In genomic region chr7:6526997-6527378, GRCh38 we compare ENCODE assay signal across 10 cellular contexts. TPM values are rescaled to one million over a fixed set of nuclear protein-coding genes. Genes with fewer than 3 reads are reported as not detected.
DNase-seq lines count a peak whose midpoint lies in the region; ATAC-seq and TF ChIP-seq lines count a peak whose summit lies in the region.
"Had no signal": no experiment of that assay in that cellular context is flagged by ENCODE, and none has a peak within 500 bp of the region (broad histone marks: within the 10 kb centered on the region; RNA-seq: fewer than 3 reads in every experiment).

No MANE protein-coding gene starts in this region.

- ATAC-seq in heart right ventricle (peak in 3 of 8 donors; percentile 5 to 20 (median 11)), HG03520 (IDR thresholded peaks at IDR 0.05; ENCODE audit: unreplicated experiment) (no peak), GM18498 (IDR thresholded peaks at IDR 0.05; ENCODE audit: unreplicated experiment) (no peak)

- 22 to 27% methylated on average over 12 of the region's 12 CpGs for WGBS in heart right ventricle, 2 donors

- H3K4me3 Mint-ChIP-seq in Calu3 (ENCODE audit: low read depth, unreplicated experiment): peak overlapping the region; percentile 50

- TF ChIP-seq CTCF in Calu3 (IDR thresholded peaks at IDR 0.05; ENCODE audit: unreplicated experiment): no peak
- no peak for TF ChIP-seq CTCF in WI38 (IDR thresholded peaks at IDR 0.05; ENCODE audit: low read depth, low read length)
- no peak for TF ChIP-seq CTCF in heart right ventricle (IDR thresholded peaks at IDR 0.05)

- H3K4me3 ChIP-seq in WI38 (ENCODE audit: low read depth, low read length) (peak overlapping the region; percentile 41), heart right ventricle (peak overlapping the region in 9 of 10 donors; percentile 31 to 53 (median 43)), rectal smooth muscle tissue (ENCODE audit: low read length) (peak overlapping the region; percentile 44)

- H3K9me3 ChIP-seq in heart right ventricle: no peaks in the 10 kb centered on the region

- H3K9me3 Mint-ChIP-seq in Calu3 (ENCODE audit: low read depth, unreplicated experiment): no peaks in the 10 kb centered on the region

- peaks cover 8% of the 10 kb centered on the region for H3K4me1 Mint-ChIP-seq in Calu3 (ENCODE audit: low read depth, unreplicated experiment)

- BruUV-seq in Calu3 (replicated peaks; lab: Mats Ljungman, UMichigan): no TSS peak

- no peak for DNase-seq in Calu3
- no peak for DNase-seq in heart right ventricle
- DNase-seq in RPMI8226: no peak
- DNase-seq in NCI-H2081 (lab: John Stamatoyannopoulos, UW): no peak
- DNase-seq: aorta, NCI-H187 treated with DMSO at 0.1 percent for 48 hours had no signal

- peaks cover 96% of the 10 kb centered on the region for H3K27me3 Mint-ChIP-seq in Calu3 (ENCODE audit: unreplicated experiment)

- CTCF ChIA-PET in Calu3 (lab: Charles Lee): no interaction called here

- H3K27ac ChIP-seq in heart right ventricle: no peak overlapping the region
- no peak overlapping the region for H3K27ac ChIP-seq in rectal smooth muscle tissue (ENCODE audit: low read depth, low read length)

- H3K36me3 Mint-ChIP-seq in Calu3 (ENCODE audit: insufficient read depth, unreplicated experiment): peaks cover 13% of the 10 kb centered on the region

- H3K27me3 ChIP-seq in heart right ventricle (peaks cover 11 to 93% (median 79%) of the 10 kb centered on the region in 7 donors), rectal smooth muscle tissue (ENCODE audit: control insufficient read depth, insufficient read depth, low read length) (peaks cover 20% of the 10 kb centered on the region)

- no peak overlapping the region for H3K27ac Mint-ChIP-seq in Calu3 (ENCODE audit: unreplicated experiment)

- intact Hi-C loops in Calu3 (cut with micrococcal nuclease; ENCODE audit: unreplicated experiment): no loop called here
- intact Hi-C loops in heart right ventricle (cut with DNase I): no loop called here

- H3K36me3 ChIP-seq in heart right ventricle (no peaks in the 10 kb centered on the region), rectal smooth muscle tissue (ENCODE audit: control insufficient read depth, insufficient read depth, low read length) (no peaks in the 10 kb centered on the region)

- H3K4me1 ChIP-seq in heart right ventricle (peaks cover 0 to 15% (median 11%) of the 10 kb centered on the region in 9 donors), rectal smooth muscle tissue (ENCODE audit: control insufficient read depth, insufficient read depth, low read length) (no peaks in the 10 kb centered on the region)

- no peak overlapping the region for H3K9ac ChIP-seq in rectal smooth muscle tissue (ENCODE audit: low read length)

RNA-seq across cellular contexts. Expression of gene GRID2IP, which starts 24.3 kb away (rescaled TPM):
- total RNA-seq in Calu3 (2022) (1.2 and 1.4 TPM in 2 replicates), heart right ventricle (under 1 TPM in 1 of 10 donors, not detected in 9; 0.11 TPM)
- polyA plus RNA-seq in heart right ventricle: under 1 TPM; 0.01 to 0.15 TPM

RNA-seq across cellular contexts. Expression of gene KDELR2, which starts 43.0 kb away (rescaled TPM):
- total RNA-seq in Calu3 (2022): 292 and 301 TPM in 2 replicates
- total RNA-seq in heart right ventricle: 10 to 100 TPM; 38.8 to 78.4 (median 46.6) TPM
- polyA plus RNA-seq in heart right ventricle: 10 to 100 TPM; 29.3 to 92.4 TPM

RNA-seq across cellular contexts. Expression of gene ZDHHC4, which starts 50.3 kb away (rescaled TPM):
- 80.7 and 83.9 TPM in 2 replicates for total RNA-seq in Calu3 (2022)
- 10 to 100 TPM; 29.7 to 53.5 (median 43.3) TPM for total RNA-seq in heart right ventricle
- 10 to 100 TPM; 25.5 to 54.2 TPM for polyA plus RNA-seq in heart right ventricle
